8 cellular contexts compared by ENCODE assay signal in the genomic region with DNA sequence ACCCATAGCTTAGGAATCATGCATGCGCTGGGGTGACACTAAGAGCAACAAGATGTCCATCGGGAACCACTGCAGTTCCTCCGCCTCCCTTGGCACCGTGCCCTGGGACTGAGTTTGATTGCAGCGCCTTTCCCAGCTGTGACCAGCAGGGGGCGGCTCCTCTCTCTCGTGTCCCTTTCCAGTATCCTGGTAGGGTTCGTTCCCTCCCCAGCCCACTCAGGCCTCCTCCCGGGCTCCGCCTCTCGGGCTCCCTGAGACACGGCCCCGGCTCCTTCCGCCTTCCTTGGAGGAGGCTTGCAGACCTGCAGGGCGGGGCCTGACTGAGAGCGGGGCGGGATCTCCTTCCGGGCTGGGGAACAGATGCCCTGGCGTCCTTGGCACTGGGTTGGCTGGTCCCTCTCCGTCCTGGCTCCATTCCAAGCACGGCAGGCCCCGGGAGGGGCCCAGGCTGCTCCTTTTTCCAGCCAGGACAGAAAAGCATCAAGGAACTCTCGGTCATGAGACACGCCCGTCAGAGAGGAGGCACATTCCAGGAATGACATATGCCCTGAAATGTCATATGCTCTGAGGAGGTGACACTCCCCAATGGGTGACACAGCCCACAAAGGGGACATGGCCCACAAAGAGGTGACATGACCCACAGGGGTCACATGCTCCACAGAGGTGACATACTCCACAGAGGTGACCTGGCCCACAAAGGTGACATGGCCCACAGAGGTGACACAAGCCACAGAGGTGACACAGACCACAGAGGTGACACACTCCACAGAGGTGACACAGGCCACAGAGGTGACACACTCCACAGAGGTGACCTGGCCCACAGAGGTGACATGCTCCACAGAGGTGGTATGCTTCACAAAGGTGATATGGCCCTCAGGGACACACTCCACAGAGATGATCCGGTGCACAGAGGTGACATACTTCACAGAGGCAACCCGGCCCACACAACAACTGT.
A peak's percentile ranks its signal among the peaks of the same experiment; 100 is the strongest.
DNase-seq lines count a peak whose midpoint lies in the region; ATAC-seq, FAIRE-seq and TF ChIP-seq lines count a peak whose summit lies in the region.

No MANE protein-coding gene starts in this region.

- peak; percentile 54; the same call in 1 of the 2 replicates for TF ChIP-seq RAD21 in HepG2 (CRISPR knock-in tag; IDR thresholded peaks at IDR 0.05)

- H3K27me3 ChIP-seq in dorsolateral prefrontal cortex (no peaks in the 10 kb centered on the region), HepG2 (ENCODE audit: control insufficient read depth in 1 of 2, insufficient read depth in 2 of 2, low read length in 2 of 2) (peaks cover 0 to 14% of the 10 kb centered on the region in 2 experiments; a peak in 2 of 5 replicates)

- H2AFZ ChIP-seq in HepG2 (ENCODE audit: low read length) = no peak overlapping the region

- H3K36me3 ChIP-seq in HepG2 (replicated peaks in 1 of 2; ENCODE audit: control insufficient read depth in 1 of 2, insufficient read depth in 2 of 2, low read length in 2 of 2) = no peaks in the 10 kb centered on the region

- peak; percentile 86 to 98 (median 95) for TF ChIP-seq CTCF in dorsolateral prefrontal cortex (IDR thresholded peaks at IDR 0.05 in 54 of 56, conservative IDR thresholded peaks at IDR 0.05 in 2 of 56; ENCODE audit: low read depth in 1 of 56, partially characterized antibody in 56 of 56)
- peak; percentile 84 for TF ChIP-seq CTCF in HepG2 (CRISPR knock-in tag; IDR thresholded peaks at IDR 0.05)

- ATAC-seq in HG03066 (IDR thresholded peaks at IDR 0.05; ENCODE audit: low read depth, unreplicated experiment) = peak; percentile 51
- ATAC-seq in HepG2 = peak; percentile 81
- no peak for ATAC-seq in GM19324 (IDR thresholded peaks at IDR 0.05; ENCODE audit: low FRiP score, unreplicated experiment)

- in situ Hi-C loops in HepG2 (cut with HindIII; ENCODE audit: extremely low pct_ligation_motif_present, low pct_unique_long_range_greater_than_20kb) = loop anchor here (5.0 kb wide), 1 partner anchor 428 kb away; no protein-coding TSS in a partner anchor

- no peaks in the 10 kb centered on the region for H3K9me3 ChIP-seq in HepG2 (ENCODE audit: low read length)

- FAIRE-seq in HepG2 (lab: Jason Lieb, UNC) = peak; percentile 12

- intact Hi-C loops in dorsolateral prefrontal cortex (cut with DNase I) (loop anchor here (2.0 to 10.0 kb wide), 4 partner anchors 79 to 435 kb away; a partner anchor contains a TSS), HepG2 (cut with micrococcal nuclease; ENCODE audit: unreplicated experiment) (no loop called here)

- no peak for TF ChIP-seq EP300 in HepG2 (IDR thresholded peaks at IDR 0.05; ENCODE audit: low read depth in 2 of 2, low read length in 2 of 2)
- no peak for TF ChIP-seq EP300 in HepG2 (CRISPR knock-in tag; IDR thresholded peaks at IDR 0.05; ENCODE audit: borderline replicate concordance)

- H3K27ac ChIP-seq in dorsolateral prefrontal cortex (peak overlapping the region in 37 of 59 donors; percentile 3 to 75 (median 51)), HepG2 (ENCODE audit: extremely low read length, insufficient read depth, low read length) (no peak overlapping the region)

- BruUV-seq in HepG2 (replicated peaks; lab: Mats Ljungman, UMichigan) = no TSS peak

- 11% methylated on average over 3 of the region's 27 CpGs for WGBS in HepG2 (ENCODE audit: low lambda C conversion rate)

- peak overlapping the region; percentile 8 to 69 (median 45) for H3K4me3 ChIP-seq in dorsolateral prefrontal cortex
- H3K4me3 ChIP-seq in HepG2 (replicated peaks in 1 of 3; ENCODE audit: insufficient read depth in 1 of 3, low read depth in 2 of 3, low read length in 3 of 3) = no peak overlapping the region

- no peak for TF ChIP-seq POLR2A in HepG2 (IDR thresholded peaks at IDR 0.05; ENCODE audit: insufficient read depth in 1 of 2, low read depth in 2 of 2, low read length in 2 of 2)

- peak overlapping the region; percentile 48 for H3K4me2 ChIP-seq in HepG2 (ENCODE audit: low read depth, low read length)

- DNase-seq in DMS53 treated with DMSO at 0.1 percent for 48 hours (lab: John Stamatoyannopoulos, UW; ENCODE audit: unreplicated experiment) (peak; percentile 28), NCI-H526 treated with DMSO at 0.1 percent for 48 hours (lab: John Stamatoyannopoulos, UW) (peak; percentile 31), dorsolateral prefrontal cortex (peak; percentile 82 to 96 (median 92)), HepG2 (ENCODE audit: low spot score) (peak; percentile 61)
- peak; percentile 86 to 89 for DNase-seq in activated CD4-positive, alpha-beta T cell treated with anti-CD3 and anti-CD28 coated beads, Interleukin-2, amount 50 U/mL, for 48 hours
- DNase-seq in stimulated activated CD4-positive, alpha-beta T cell treated with anti-CD3 and anti-CD28 coated beads, Interleukin-2, amount 100 ng/mL, for 48 hours = peak; percentile 80 to 85

- peaks cover 14% of the 10 kb centered on the region for H3K4me1 ChIP-seq in HepG2 (ENCODE audit: insufficient read depth, low read length)

- CTCF ChIA-PET in HepG2 (lab: Yijun Ruan, JAX; ENCODE audit: low intra/inter-chr PET ratio, low total read pairs) = interaction anchor here (1.9 kb wide), 1 partner anchor 429 kb away, joined by 6 read pairs; no protein-coding TSS in a partner anchor

- H3K79me2 ChIP-seq in HepG2 (ENCODE audit: insufficient read depth, low read length) = no peaks in the 10 kb centered on the region

- no peak overlapping the region for H3K9ac ChIP-seq in HepG2 (ENCODE audit: insufficient read depth, low read depth, low read length)

- POLR2A ChIA-PET in HepG2 (lab: Yijun Ruan, JAX) = no interaction called here

- no peaks in the 10 kb centered on the region for H4K20me1 ChIP-seq in HepG2 (ENCODE audit: insufficient read depth, low read length)

TF ChIP-seq in HepG2, 621 proteins besides CTCF, POLR2A, EP300 and RAD21 (continues in another document):
- TF ChIP-seq MEIS2 (CRISPR knock-in tag; IDR thresholded peaks at IDR 0.05) (peak; percentile 32; the same call in 1 of the 2 replicates), STAG1 (CRISPR knock-in tag; IDR thresholded peaks at IDR 0.05) (peak; percentile 61), FOSL2 (CRISPR knock-in tag; IDR thresholded peaks at IDR 0.05) (0 out of 2 replicates have a peak, but pooled peaks have one; percentile 20), ZSCAN22 (CRISPR knock-in tag; IDR thresholded peaks at IDR 0.05) (no peak), GABPB1 (CRISPR knock-in tag; IDR thresholded peaks at IDR 0.05) (0 out of 2 replicates have a peak, but pooled peaks have one; percentile 6), ZNF333 (CRISPR knock-in tag; IDR thresholded peaks at IDR 0.05; ENCODE audit: borderline replicate concordance) (no peak), HNRNPLL (IDR thresholded peaks at IDR 0.05; ENCODE audit: low read depth, low read length, poor library complexity, severe bottlenecking) (peak; percentile 26), ZNF670 (CRISPR knock-in tag; IDR thresholded peaks at IDR 0.05; ENCODE audit: borderline replicate concordance) (no peak), NFIB (CRISPR knock-in tag; IDR thresholded peaks at IDR 0.05; ENCODE audit: borderline replicate concordance) (peak; percentile 88; the same call in 1 of the 2 replicates)
- TF ChIP-seq, protein P1, sequence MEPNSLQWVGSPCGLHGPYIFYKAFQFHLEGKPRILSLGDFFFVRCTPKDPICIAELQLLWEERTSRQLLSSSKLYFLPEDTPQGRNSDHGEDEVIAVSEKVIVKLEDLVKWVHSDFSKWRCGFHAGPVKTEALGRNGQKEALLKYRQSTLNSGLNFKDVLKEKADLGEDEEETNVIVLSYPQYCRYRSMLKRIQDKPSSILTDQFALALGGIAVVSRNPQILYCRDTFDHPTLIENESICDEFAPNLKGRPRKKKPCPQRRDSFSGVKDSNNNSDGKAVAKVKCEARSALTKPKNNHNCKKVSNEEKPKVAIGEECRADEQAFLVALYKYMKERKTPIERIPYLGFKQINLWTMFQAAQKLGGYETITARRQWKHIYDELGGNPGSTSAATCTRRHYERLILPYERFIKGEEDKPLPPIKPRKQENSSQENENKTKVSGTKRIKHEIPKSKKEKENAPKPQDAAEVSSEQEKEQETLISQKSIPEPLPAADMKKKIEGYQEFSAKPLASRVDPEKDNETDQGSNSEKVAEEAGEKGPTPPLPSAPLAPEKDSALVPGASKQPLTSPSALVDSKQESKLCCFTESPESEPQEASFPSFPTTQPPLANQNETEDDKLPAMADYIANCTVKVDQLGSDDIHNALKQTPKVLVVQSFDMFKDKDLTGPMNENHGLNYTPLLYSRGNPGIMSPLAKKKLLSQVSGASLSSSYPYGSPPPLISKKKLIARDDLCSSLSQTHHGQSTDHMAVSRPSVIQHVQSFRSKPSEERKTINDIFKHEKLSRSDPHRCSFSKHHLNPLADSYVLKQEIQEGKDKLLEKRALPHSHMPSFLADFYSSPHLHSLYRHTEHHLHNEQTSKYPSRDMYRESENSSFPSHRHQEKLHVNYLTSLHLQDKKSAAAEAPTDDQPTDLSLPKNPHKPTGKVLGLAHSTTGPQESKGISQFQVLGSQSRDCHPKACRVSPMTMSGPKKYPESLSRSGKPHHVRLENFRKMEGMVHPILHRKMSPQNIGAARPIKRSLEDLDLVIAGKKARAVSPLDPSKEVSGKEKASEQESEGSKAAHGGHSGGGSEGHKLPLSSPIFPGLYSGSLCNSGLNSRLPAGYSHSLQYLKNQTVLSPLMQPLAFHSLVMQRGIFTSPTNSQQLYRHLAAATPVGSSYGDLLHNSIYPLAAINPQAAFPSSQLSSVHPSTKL (CRISPR knock-in tag; IDR thresholded peaks at IDR 0.05) = peak; percentile 23; the same call in 1 of the 2 replicates
- TF ChIP-seq, protein P2, sequence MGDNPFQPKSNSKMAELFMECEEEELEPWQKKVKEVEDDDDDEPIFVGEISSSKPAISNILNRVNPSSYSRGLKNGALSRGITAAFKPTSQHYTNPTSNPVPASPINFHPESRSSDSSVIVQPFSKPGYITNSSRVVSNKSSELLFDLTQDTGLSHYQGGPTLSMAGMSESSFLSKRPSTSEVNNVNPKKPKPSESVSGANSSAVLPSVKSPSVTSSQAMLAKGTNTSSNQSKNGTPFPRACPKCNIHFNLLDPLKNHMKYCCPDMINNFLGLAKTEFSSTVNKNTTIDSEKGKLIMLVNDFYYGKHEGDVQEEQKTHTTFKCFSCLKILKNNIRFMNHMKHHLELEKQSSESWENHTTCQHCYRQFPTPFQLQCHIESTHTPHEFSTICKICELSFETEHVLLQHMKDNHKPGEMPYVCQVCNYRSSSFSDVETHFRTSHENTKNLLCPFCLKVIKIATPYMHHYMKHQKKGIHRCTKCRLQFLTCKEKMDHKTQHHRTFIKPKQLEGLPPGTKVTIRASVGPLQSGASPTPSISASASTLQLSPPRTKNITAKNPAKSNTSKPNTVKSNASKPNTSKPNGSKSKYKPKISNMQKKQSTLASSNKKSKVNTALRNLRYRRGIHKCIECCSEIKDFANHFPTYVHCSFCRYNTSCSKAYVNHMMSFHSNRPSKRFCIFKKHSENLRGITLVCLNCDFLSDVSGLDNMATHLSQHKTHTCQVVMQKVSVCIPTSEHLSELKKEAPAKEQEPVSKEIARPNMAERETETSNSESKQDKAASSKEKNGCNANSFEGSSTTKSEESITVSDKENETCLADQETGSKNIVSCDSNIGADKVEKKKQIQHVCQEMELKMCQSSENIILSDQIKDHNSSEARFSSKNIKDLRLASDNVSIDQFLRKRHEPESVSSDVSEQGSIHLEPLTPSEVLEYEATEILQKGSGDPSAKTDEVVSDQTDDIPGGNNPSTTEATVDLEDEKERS (CRISPR knock-in tag; IDR thresholded peaks at IDR 0.05) = 0 out of 2 replicates have a peak, but pooled peaks have one; percentile 42

Comparison
In these comparisons a context has a peak if more than half of its experiments do, and no peak if none do; other contexts are left out.
1. DNase-seq: peak in every context shown above with its lines; median percentile 92 in dorsolateral prefrontal cortex; 88 in activated CD4-positive, alpha-beta T cell treated with anti-CD3 and anti-CD28 coated beads, Interleukin-2, amount 50 U/mL, for 48 hours; 82 in stimulated activated CD4-positive, alpha-beta T cell treated with anti-CD3 and anti-CD28 coated beads, Interleukin-2, amount 100 ng/mL, for 48 hours; 61 in HepG2; 31 in NCI-H526 treated with DMSO at 0.1 percent for 48 hours; 28 in DMS53 treated with DMSO at 0.1 percent for 48 hours.
2. H3K4me3 ChIP-seq: peak in dorsolateral prefrontal cortex (59 of 59); none in HepG2 (0 of 3).